ENCODE assay signal across 26 cellular contexts in the genomic region with DNA sequence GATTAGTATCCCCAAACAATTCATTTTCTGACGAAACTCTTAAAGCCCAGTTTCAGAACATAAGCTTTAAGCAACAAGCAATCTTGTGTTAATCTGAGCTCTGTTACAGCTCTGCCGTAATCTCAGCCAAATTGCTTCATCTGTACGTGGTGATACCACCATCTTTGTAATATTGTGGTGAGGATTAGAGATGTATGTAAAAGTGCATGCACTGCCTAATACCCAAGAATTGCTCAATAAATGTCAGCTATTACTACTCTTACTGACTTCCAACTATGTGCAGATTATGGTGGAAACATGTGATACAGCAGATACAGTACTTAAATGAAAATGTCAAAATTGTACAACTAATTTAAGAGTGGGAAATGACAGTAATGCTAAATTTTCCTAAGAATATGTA. TPM values are rescaled to one million over a fixed set of nuclear protein-coding genes. Genes with fewer than 3 reads are reported as not detected.
DNase-seq lines count a peak whose midpoint lies in the region; ATAC-seq and FAIRE-seq lines count a peak whose summit lies in the region.
"Had no signal": no experiment of that assay in that cellular context is flagged by ENCODE, and none has a peak within 500 bp of the region (broad histone marks: within the 10 kb centered on the region; RNA-seq: fewer than 3 reads in every experiment).

No MANE protein-coding gene starts in this region.

- no peaks in the 10 kb centered on the region for H3K9me3 Mint-ChIP-seq in activated T-helper 2 cell treated with anti-CD3 and anti-CD28 coated beads, Interferon-gamma antibody, Interleukin-2, Interleukin-4, amounts not matched to agents 10 μg/mL and 5 μg/mL and 100 μg/mL, durations not matched to agents 14 hours and 24 hours and 36 hours
- H3K9me3 Mint-ChIP-seq in naive thymus-derived CD4-positive, alpha-beta T cell: peaks cover 0 to 1% (median 0%) of the 10 kb centered on the region in 11 donors
- H3K9me3 Mint-ChIP-seq: activated CD4-positive, alpha-beta memory T cell treated with anti-CD3 and anti-CD28 coated beads for 36 hours; CD8-positive, alpha-beta memory T cell had no signal

- CTCF ChIA-PET in naive thymus-derived CD4-positive, alpha-beta T cell (lab: Charles Lee): interaction anchor here (2.4 kb wide), 1 partner anchor 44 kb away, joined by 10 read pairs; no protein-coding TSS in a partner anchor

- H3K36me3 Mint-ChIP-seq in activated T-helper 2 cell treated with anti-CD3 and anti-CD28 coated beads, Interferon-gamma antibody, Interleukin-2, Interleukin-4, amounts not matched to agents 10 μg/mL and 5 μg/mL and 100 μg/mL, durations not matched to agents 14 hours and 24 hours and 36 hours (ENCODE audit: low read depth): peaks cover 19% of the 10 kb centered on the region
- H3K36me3 Mint-ChIP-seq in naive thymus-derived CD4-positive, alpha-beta T cell: peaks cover 0 to 6% (median 0%) of the 10 kb centered on the region in 5 donors
- H3K36me3 Mint-ChIP-seq: activated CD4-positive, alpha-beta memory T cell treated with anti-CD3 and anti-CD28 coated beads for 36 hours had no signal

- peak overlapping the region; percentile 51 for H3K4me3 Mint-ChIP-seq in activated T-helper 2 cell treated with anti-CD3 and anti-CD28 coated beads, Interferon-gamma antibody, Interleukin-2, Interleukin-4, amounts not matched to agents 10 μg/mL and 5 μg/mL and 100 μg/mL, durations not matched to agents 14 hours and 24 hours and 36 hours (ENCODE audit: low read depth)
- H3K4me3 Mint-ChIP-seq in naive thymus-derived CD4-positive, alpha-beta T cell: no peak overlapping the region
- H3K4me3 Mint-ChIP-seq: activated CD4-positive, alpha-beta memory T cell treated with anti-CD3 and anti-CD28 coated beads for 36 hours had no signal

- H3K27ac ChIP-seq in naive thymus-derived CD4-positive, alpha-beta T cell (ENCODE audit: low read depth, low read length): no peak overlapping the region
- no peak overlapping the region for H3K27ac ChIP-seq in SJCRH30
- H3K27ac ChIP-seq: cardiac muscle cell, foreskin keratinocyte, pancreas had no signal

- intact Hi-C loops in activated T-helper 2 cell treated with anti-CD3 and anti-CD28 coated beads, Interferon-gamma antibody, Interleukin-2, Interleukin-4, amounts not matched to agents 10 μg/mL and 5 μg/mL and 100 μg/mL, durations not matched to agents 14 hours and 24 hours and 36 hours (cut with micrococcal nuclease): loop anchor here (2.0 to 5.0 kb wide), 4 partner anchors 44 to 130 kb away; a partner anchor contains a TSS
- intact Hi-C loops in naive thymus-derived CD4-positive, alpha-beta T cell (cut with micrococcal nuclease): loop anchor here in 1 of 2 donors (5.0 kb wide), 3 partner anchors 35 to 130 kb away; a partner anchor contains a TSS

- peak; percentile 61 for FAIRE-seq in GM19239 (lab: Jason Lieb, UNC)
- FAIRE-seq: pancreas had no signal

- POLR2A ChIA-PET in naive thymus-derived CD4-positive, alpha-beta T cell (lab: Charles Lee): interaction anchor here (1.0 to 2.1 kb wide), 4 partner anchors 9 to 38 kb away, joined by 3 to 9 read pairs (median 6); a partner anchor contains a TSS

- H3K4me1 Mint-ChIP-seq in activated T-helper 2 cell treated with anti-CD3 and anti-CD28 coated beads, Interferon-gamma antibody, Interleukin-2, Interleukin-4, amounts not matched to agents 10 μg/mL and 5 μg/mL and 100 μg/mL, durations not matched to agents 14 hours and 24 hours and 36 hours (ENCODE audit: low read depth): peaks cover 35% of the 10 kb centered on the region
- H3K4me1 Mint-ChIP-seq in naive thymus-derived CD4-positive, alpha-beta T cell: peaks cover 23 to 53% (median 43%) of the 10 kb centered on the region in 7 donors

- H3K27me3 ChIP-seq in naive thymus-derived CD4-positive, alpha-beta T cell (ENCODE audit: control insufficient read depth in 2 of 2, insufficient read depth in 2 of 2, low read length in 2 of 2): no peaks in the 10 kb centered on the region
- no peaks in the 10 kb centered on the region for H3K27me3 ChIP-seq in SJCRH30
- H3K27me3 ChIP-seq: cardiac muscle cell, pancreas had no signal

- no peaks in the 10 kb centered on the region for H3K9me3 ChIP-seq in naive thymus-derived CD4-positive, alpha-beta T cell (ENCODE audit: control insufficient read depth in 2 of 3, low read length in 3 of 3)
- H3K9me3 ChIP-seq in SJCRH30 (replicated peaks): no peaks in the 10 kb centered on the region
- H3K9me3 ChIP-seq: pancreas, thoracic aorta had no signal

- peaks cover 12 to 16% of the 10 kb centered on the region in 2 donors for H3K4me1 ChIP-seq in naive thymus-derived CD4-positive, alpha-beta T cell (ENCODE audit: control insufficient read depth in 2 of 2, insufficient read depth in 2 of 2, low read length in 2 of 2)
- H3K4me1 ChIP-seq in SJCRH30: peaks cover 8% of the 10 kb centered on the region
- H3K4me1 ChIP-seq: foreskin keratinocyte had no signal

- H3K4me3 ChIP-seq in naive thymus-derived CD4-positive, alpha-beta T cell (ENCODE audit: low read length): no peak overlapping the region
- no peak overlapping the region for H3K4me3 ChIP-seq in SJCRH30
- H3K4me3 ChIP-seq: cardiac muscle cell, pancreas, thoracic aorta had no signal

- peak; percentile 66 for DNase-seq in CD1c-positive myeloid dendritic cell (ENCODE audit: extremely low spot score)
- DNase-seq in GM19239 (ENCODE audit: insufficient read length, low spot score): no peak
- DNase-seq in activated T-helper 2 cell treated with anti-CD3 and anti-CD28 coated beads, Interferon-gamma antibody, Interleukin-2, Interleukin-4, amounts not matched to agents 10 μg/mL and 5 μg/mL and 100 μg/mL, durations not matched to agents 14 hours and 24 hours and 36 hours (ENCODE audit: low spot score): no peak
- no peak for DNase-seq in naive thymus-derived CD4-positive, alpha-beta T cell
- no peak for DNase-seq in GOT3 (lab: John Stamatoyannopoulos, UW)
- no peak for DNase-seq in NCI-H774 (lab: John Stamatoyannopoulos, UW)
- DNase-seq in NCI-H2029 (lab: John Stamatoyannopoulos, UW): no peak
- no peak for DNase-seq in SJCRH30
- DNase-seq: activated CD4-positive, alpha-beta memory T cell treated with anti-CD3 and anti-CD28 coated beads for 36 hours; activated naive CD4-positive, alpha-beta T cell; activated T-cell treated with anti-CD3 and anti-CD28 coated beads for 4 hours; amygdala; CD8-positive, alpha-beta memory T cell; dermis blood vessel endothelial cell; DMS79; foreskin keratinocyte; HCEC 1CT; Karpas-422; kidney glomerular epithelial cell; NCI-H1417; NCI-H69; pancreas; Right ventricle myocardium superior; T-helper 1 cell had no signal

- H3K27me3 Mint-ChIP-seq in activated T-helper 2 cell treated with anti-CD3 and anti-CD28 coated beads, Interferon-gamma antibody, Interleukin-2, Interleukin-4, amounts not matched to agents 10 μg/mL and 5 μg/mL and 100 μg/mL, durations not matched to agents 14 hours and 24 hours and 36 hours (ENCODE audit: low read depth): no peaks in the 10 kb centered on the region
- H3K27me3 Mint-ChIP-seq in naive thymus-derived CD4-positive, alpha-beta T cell: peaks cover 0 to 3% (median 0%) of the 10 kb centered on the region in 5 donors
- H3K27me3 Mint-ChIP-seq: activated CD4-positive, alpha-beta memory T cell treated with anti-CD3 and anti-CD28 coated beads for 36 hours; CD8-positive, alpha-beta memory T cell had no signal

- H3K27ac Mint-ChIP-seq in activated T-helper 2 cell treated with anti-CD3 and anti-CD28 coated beads, Interferon-gamma antibody, Interleukin-2, Interleukin-4, amounts not matched to agents 10 μg/mL and 5 μg/mL and 100 μg/mL, durations not matched to agents 14 hours and 24 hours and 36 hours: peak overlapping the region; percentile 17
- no peak overlapping the region for H3K27ac Mint-ChIP-seq in naive thymus-derived CD4-positive, alpha-beta T cell
- H3K27ac Mint-ChIP-seq: activated CD4-positive, alpha-beta memory T cell treated with anti-CD3 and anti-CD28 coated beads for 36 hours had no signal

- no peaks in the 10 kb centered on the region for H3K36me3 ChIP-seq in naive thymus-derived CD4-positive, alpha-beta T cell (ENCODE audit: control insufficient read depth in 2 of 3, insufficient read depth in 3 of 3, low read length in 3 of 3)
- no peaks in the 10 kb centered on the region for H3K36me3 ChIP-seq in SJCRH30
- H3K36me3 ChIP-seq: cardiac muscle cell, pancreas, thoracic aorta had no signal

- ATAC-seq in naive thymus-derived CD4-positive, alpha-beta T cell: peak; percentile 28
- ATAC-seq: foreskin keratinocyte, pancreas had no signal

RNA-seq across cellular contexts. Expression of a gene that starts 1.8 kb away (rescaled TPM):
- 2.3 and 2.5 TPM in 2 replicates for total RNA-seq in activated T-helper 2 cell treated with anti-CD3 and anti-CD28 coated beads, Interferon-gamma antibody, Interleukin-2, Interleukin-4, amounts not matched to agents 10 μg/mL and 5 μg/mL and 100 μg/mL, durations not matched to agents 14 hours and 24 hours and 36 hours
- total RNA-seq in naive thymus-derived CD4-positive, alpha-beta T cell: 1 to 10 TPM in 1 of 5 experiments, under 1 TPM in 4; 0.11 to 1.7 (median 0.13) TPM
- polyA plus RNA-seq in naive thymus-derived CD4-positive, alpha-beta T cell: under 1 TPM in 1 of 2 donors, not detected in 1; 0.03 TPM
- total RNA-seq in SJCRH30 (2014; rRNA removed; shearing (Covaris generic)): 2.4 and 2.5 TPM in 2 replicates

RNA-seq across cellular contexts. Expression of a gene that starts 36.5 kb away (rescaled TPM):
- total RNA-seq in activated T-helper 2 cell treated with anti-CD3 and anti-CD28 coated beads, Interferon-gamma antibody, Interleukin-2, Interleukin-4, amounts not matched to agents 10 μg/mL and 5 μg/mL and 100 μg/mL, durations not matched to agents 14 hours and 24 hours and 36 hours: 24.7 and 24.9 TPM in 2 replicates
- total RNA-seq in naive thymus-derived CD4-positive, alpha-beta T cell: 10 to 100 TPM; 37.6 to 88.0 (median 60.6) TPM
- polyA plus RNA-seq in naive thymus-derived CD4-positive, alpha-beta T cell: 10 to 100 TPM; 30.5 to 35.6 TPM
- total RNA-seq in SJCRH30 (2014; rRNA removed; shearing (Covaris generic)): 4.8 and 7.0 TPM in 2 replicates

RNA-seq across cellular contexts. Expression of a gene that starts 37.4 kb away (rescaled TPM):
- total RNA-seq in activated T-helper 2 cell treated with anti-CD3 and anti-CD28 coated beads, Interferon-gamma antibody, Interleukin-2, Interleukin-4, amounts not matched to agents 10 μg/mL and 5 μg/mL and 100 μg/mL, durations not matched to agents 14 hours and 24 hours and 36 hours: 51.1 and 52.8 TPM in 2 replicates
- 100 to 1,000 TPM in 2 of 5 experiments, 10 to 100 TPM in 3; 97.1 to 119 (median 98.4) TPM for total RNA-seq in naive thymus-derived CD4-positive, alpha-beta T cell
- 10 to 100 TPM; 42.4 to 49.7 TPM for polyA plus RNA-seq in naive thymus-derived CD4-positive, alpha-beta T cell
- 30.1 and 37.3 TPM in 2 replicates for total RNA-seq in SJCRH30 (2014; rRNA removed; shearing (Covaris generic))
